Comparison of ENCODE assay signal across 8 cellular contexts in genomic region chr1:114716304-114717158, GRCh38. TPM values are rescaled to one million over a fixed set of nuclear protein-coding genes. Genes with fewer than 3 reads are reported as not detected.
A peak's percentile ranks its signal among the peaks of the same experiment; 100 is the strongest.
DNase-seq lines count a peak whose midpoint lies in the region; ATAC-seq and TF ChIP-seq lines count a peak whose summit lies in the region.

TSS of gene NRAS (minus strand) at chr1:114716771. CDS start at chr1:114716160, 611 bp downstream.

- H3K4me3 ChIP-seq in osteoblast (ENCODE audit: insufficient read depth, low read length) = peak within 1 kb of the TSS; percentile 91
- peak within 1 kb of the TSS; percentile 85 to 91 for H3K4me3 ChIP-seq in testis

- peak within 1 kb of the TSS; percentile 98 for H3K4me2 ChIP-seq in osteoblast (ENCODE audit: insufficient read depth, low read length)

- peak within 1 kb of the TSS; percentile 99 for H3K27ac Mint-ChIP-seq in activated naive CD8-positive, alpha-beta T cell
- H3K27ac Mint-ChIP-seq in glutamatergic neuron (ENCODE audit: unreplicated experiment) = peak within 1 kb of the TSS; percentile 100

- 0 to 1% methylated on average over 33 to 38 of the region's 38 CpGs for WGBS in testis, 2 donors

- H3K36me3 ChIP-seq in osteoblast (ENCODE audit: insufficient read depth, low read length) = peaks cover 74% of the 10 kb centered on the region
- H3K36me3 ChIP-seq in testis (ENCODE audit: low read depth, missing control alignments) = no peaks in the 10 kb centered on the region

- no peaks in the 10 kb centered on the region for H3K9me3 Mint-ChIP-seq in activated naive CD8-positive, alpha-beta T cell (ENCODE audit: low read depth)
- no peaks in the 10 kb centered on the region for H3K9me3 Mint-ChIP-seq in glutamatergic neuron (ENCODE audit: unreplicated experiment)

- H3K9me3 ChIP-seq in osteoblast (ENCODE audit: low read depth, low read length) = no peaks in the 10 kb centered on the region
- no peaks in the 10 kb centered on the region for H3K9me3 ChIP-seq in testis

- TF ChIP-seq CTCF in glutamatergic neuron (IDR thresholded peaks at IDR 0.05; ENCODE audit: partially characterized antibody, unreplicated experiment) (no peak), osteoblast (IDR thresholded peaks at IDR 0.05; ENCODE audit: extremely low read depth, low read depth, low read length) (no peak), testis (IDR thresholded peaks at IDR 0.05) (peak in 1 of 3 experiments; percentile 2)

- H3K27me3 ChIP-seq in osteoblast (ENCODE audit: insufficient read depth, low read length) (no peaks in the 10 kb centered on the region), testis (no peaks in the 10 kb centered on the region)

- peak within 1 kb of the TSS; percentile 98 for H3K27ac ChIP-seq in osteoblast (ENCODE audit: low read depth, low read length)
- H3K27ac ChIP-seq in testis = peak within 1 kb of the TSS; percentile 73 to 84

- peak within 1 kb of the TSS; percentile 69 for H2AFZ ChIP-seq in osteoblast (ENCODE audit: low read length)

- H3K36me3 Mint-ChIP-seq in activated naive CD8-positive, alpha-beta T cell = peaks cover 18% of the 10 kb centered on the region
- no peaks in the 10 kb centered on the region for H3K36me3 Mint-ChIP-seq in glutamatergic neuron (ENCODE audit: unreplicated experiment)

- peak within 1 kb of the TSS; percentile 99 for H3K4me3 Mint-ChIP-seq in activated naive CD8-positive, alpha-beta T cell
- H3K4me3 Mint-ChIP-seq in glutamatergic neuron (ENCODE audit: unreplicated experiment) = peak within 1 kb of the TSS; percentile 99

- peaks cover 44% of the 10 kb centered on the region for H3K4me1 Mint-ChIP-seq in activated naive CD8-positive, alpha-beta T cell (ENCODE audit: low read depth)
- H3K4me1 Mint-ChIP-seq in glutamatergic neuron (ENCODE audit: low read depth, unreplicated experiment) = peaks cover 5% of the 10 kb centered on the region

- H3K27me3 Mint-ChIP-seq in activated naive CD8-positive, alpha-beta T cell = no peaks in the 10 kb centered on the region
- peaks cover 3% of the 10 kb centered on the region for H3K27me3 Mint-ChIP-seq in glutamatergic neuron (ENCODE audit: unreplicated experiment)

- H3K79me2 ChIP-seq in osteoblast (ENCODE audit: insufficient read depth, low read length) = peaks cover 49% of the 10 kb centered on the region

- H3K4me1 ChIP-seq in osteoblast (ENCODE audit: insufficient read depth, low read length) = peaks cover 32% of the 10 kb centered on the region
- H3K4me1 ChIP-seq in testis = peaks cover 9% of the 10 kb centered on the region

- ATAC-seq in HG02623 (IDR thresholded peaks at IDR 0.05; ENCODE audit: unreplicated experiment) = peak; percentile 91

- DNase-seq in NCI-H1092 treated with DMSO at 0.1 percent for 48 hours (lab: John Stamatoyannopoulos, UW) = peak; percentile 76
- peak; percentile 75 for DNase-seq in SKM-1 treated with dmso at 0.1 percent for 144 hours (lab: John Stamatoyannopoulos, UW; ENCODE audit: unreplicated experiment)
- peak; percentile 98 for DNase-seq in glutamatergic neuron
- DNase-seq in osteoblast (ENCODE audit: insufficient read length, low spot score, missing footprints) = peak; percentile 94
- DNase-seq in testis = peak; percentile 97

- TF ChIP-seq POLR2A in GM10847 (IDR thresholded peaks at IDR 0.05; ENCODE audit: extremely low read depth, insufficient read length) = peak; percentile 54
- no peak for TF ChIP-seq POLR2A in testis (IDR thresholded peaks at IDR 0.05)

- peaks cover 4% of the 10 kb centered on the region for H4K20me1 ChIP-seq in osteoblast (ENCODE audit: insufficient read depth, low read length)

- intact Hi-C loops in testis (cut with DNase I; ENCODE audit: low total_unique reads) = no loop called here

RNA-seq across cellular contexts. Expression of gene NRAS, which starts in this region (rescaled TPM):
- total RNA-seq in glutamatergic neuron (ENCODE audit: unreplicated experiment) (77.1 TPM), osteoblast (62.2 and 67.0 TPM in 2 replicates), testis (10 to 100 TPM; 22.8 to 24.6 TPM)
- polyA plus RNA-seq in testis (ENCODE audit: insufficient read depth, low read depth, low replicate concordance) = 17.4 TPM

Comparison
In these comparisons a context has a peak if more than half of its experiments do, and no peak if none do; other contexts are left out.
1. Peak in every context shown above with its lines: DNase-seq, ATAC-seq, H3K4me3 ChIP-seq and H3K27ac ChIP-seq.